Comparison of ENCODE assay signal across 19 cellular contexts in the genomic region with DNA sequence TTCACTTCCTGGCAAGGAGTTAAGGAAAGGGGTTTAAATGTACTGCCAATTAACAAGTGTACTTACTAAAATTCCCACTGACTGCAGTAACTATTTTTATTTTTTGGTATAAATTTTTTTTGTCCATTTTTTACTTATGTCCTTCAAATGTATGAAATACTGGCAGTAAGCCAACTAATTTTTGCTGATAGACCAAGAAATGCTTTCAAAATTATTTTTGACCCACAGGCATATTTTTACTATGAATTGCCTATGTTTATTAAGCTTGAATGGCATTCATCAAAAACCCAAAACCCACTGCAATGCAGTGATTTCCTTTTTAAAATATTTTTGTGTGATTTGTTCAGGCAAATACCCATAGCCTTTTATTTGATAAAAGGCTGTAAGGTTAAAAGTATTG.
DNase-seq lines count a peak whose midpoint lies in the region; ATAC-seq, FAIRE-seq and TF ChIP-seq lines count a peak whose summit lies in the region.
"Had no signal": no experiment of that assay in that cellular context is flagged by ENCODE, and none has a peak within 500 bp of the region (broad histone marks: within the 10 kb centered on the region; RNA-seq: fewer than 3 reads in every experiment).

No MANE protein-coding gene starts in this region.

- H3K9me1 ChIP-seq in K562 (ENCODE audit: control insufficient read depth, insufficient read depth, low read length), result no peaks in the 10 kb centered on the region

- no peak for FAIRE-seq in K562 (lab: Jason Lieb, UNC)
- FAIRE-seq: GM12878, GM18507, HTR-8/SVneo had no signal

- H3K27me3 Mint-ChIP-seq in CD8-positive, alpha-beta T cell (ENCODE audit: low read depth), result no peaks in the 10 kb centered on the region

- no peaks in the 10 kb centered on the region for H3K9me3 ChIP-seq in CD8-positive, alpha-beta T cell (ENCODE audit: low read length)
- no peaks in the 10 kb centered on the region for H3K9me3 ChIP-seq in K562 (replicated peaks; ENCODE audit: control insufficient read depth, insufficient read depth, low read depth, low read length)
- H3K9me3 ChIP-seq: BE2C had no signal

- H3K9me3 Mint-ChIP-seq in CD8-positive, alpha-beta T cell, result no peaks in the 10 kb centered on the region
- H3K9me3 Mint-ChIP-seq: CD8-positive, alpha-beta memory T cell had no signal

- H3K4me2 ChIP-seq in K562 (ENCODE audit: insufficient read depth, low read length), result no peak overlapping the region

- intact Hi-C loops in CD8-positive, alpha-beta T cell (cut with DNase I, micrococcal nuclease), result no loop called here
- intact Hi-C loops in K562 (cut with micrococcal nuclease), result no loop called here

- no peaks in the 10 kb centered on the region for H3K4me1 ChIP-seq in CD8-positive, alpha-beta T cell (ENCODE audit: insufficient read depth, low read length)
- H3K4me1 ChIP-seq in K562 (replicated peaks in 1 of 2; ENCODE audit: control insufficient read depth in 2 of 2, insufficient read depth in 2 of 2, low read length in 2 of 2), result no peaks in the 10 kb centered on the region; a peak in 1 of 5 replicates

- no peak for ATAC-seq in CD8-positive, alpha-beta T cell
- no peak for ATAC-seq in K562
- ATAC-seq: GM12878, PC-3 had no signal

- no peaks in the 10 kb centered on the region for H4K20me1 ChIP-seq in K562 (replicated peaks; ENCODE audit: control insufficient read depth, insufficient read depth, low read length)

- H2AFZ ChIP-seq in K562 (ENCODE audit: low read depth, low read length), result no peak overlapping the region

- no TSS peak for BruUV-seq in K562 (replicated peaks; lab: Mats Ljungman, UMichigan)

- no peak overlapping the region for H3K4me3 Mint-ChIP-seq in CD8-positive, alpha-beta T cell
- H3K4me3 Mint-ChIP-seq: CD8-positive, alpha-beta memory T cell had no signal

- no peak for TF ChIP-seq POLR2A in K562 (conservative IDR thresholded peaks at IDR 0.05)

- H3K36me3 Mint-ChIP-seq in CD8-positive, alpha-beta T cell, result peaks cover 73% of the 10 kb centered on the region

- H3K36me3 ChIP-seq in CD8-positive, alpha-beta T cell (ENCODE audit: insufficient read depth, low read length), result peaks cover 11% of the 10 kb centered on the region
- H3K36me3 ChIP-seq in K562 (ENCODE audit: control insufficient read depth, insufficient read depth, low read length), result no peaks in the 10 kb centered on the region
- H3K36me3 ChIP-seq: BE2C had no signal

- no peaks in the 10 kb centered on the region for H3K79me2 ChIP-seq in K562 (ENCODE audit: control insufficient read depth, insufficient read depth, low read length)

- no peak for DNase-seq in CD8-positive, alpha-beta T cell
- DNase-seq in HS-5 (ENCODE audit: low read depth), result peak; percentile 6
- no peak for DNase-seq in K562 (ENCODE audit: extremely low read depth in 1 of 4, low spot score in 3 of 4)
- DNase-seq in hepatic stellate cell (ENCODE audit: low spot score), result peak; percentile 8
- DNase-seq in stimulated activated CD4-positive, alpha-beta T cell treated with anti-CD3 and anti-CD28 coated beads, Interleukin-15, amount 100 ng/mL, for 24 hours, result no peak
- no peak for DNase-seq in Ammon's horn (ENCODE audit: low spot score)
- no peak for DNase-seq in G401 (ENCODE audit: low spot score)
- DNase-seq in substantia nigra (lab: John Stamatoyannopoulos, UW), result no peak
- DNase-seq: BE2C; CD8-positive, alpha-beta memory T cell; HCEC 1CT; KBM-7; NCI-H1092 treated with DMSO at 0.1 percent for 48 hours; NCI-H1694 treated with DMSO at 0.1 percent for 48 hours; NCI-H69; PC-3 had no signal

- peak overlapping the region; percentile 2 for H3K27ac Mint-ChIP-seq in CD8-positive, alpha-beta T cell

- no peak for TF ChIP-seq CTCF in CD8-positive, alpha-beta T cell (IDR thresholded peaks at IDR 0.05)
- no peak for TF ChIP-seq CTCF in K562 (IDR thresholded peaks at IDR 0.05 in 2 of 3, conservative IDR thresholded peaks at IDR 0.05 in 1 of 3; ENCODE audit: insufficient read depth in 2 of 3, low read depth in 1 of 3, low read length in 3 of 3)

- in situ Hi-C loops in K562 (cut with MboI), result no loop called here
- in situ Hi-C loops in G401 (cut with HindIII; ENCODE audit: low sequenced_read_pairs), result no loop called here

- H3K9ac ChIP-seq in K562 (ENCODE audit: insufficient read depth in 1 of 2, low read depth in 2 of 2, low read length in 2 of 2), result no peak overlapping the region

- CTCF ChIA-PET in CD8-positive, alpha-beta T cell (lab: Charles Lee), result no interaction called here
- CTCF ChIA-PET in K562 (lab: Yijun Ruan, JAX; ENCODE audit: low intra/inter-chr PET ratio), result no interaction called here

- no peak overlapping the region for H3K27ac ChIP-seq in CD8-positive, alpha-beta T cell (ENCODE audit: low read depth, low read length)
- no peak overlapping the region for H3K27ac ChIP-seq in K562 (ENCODE audit: extremely low read depth, low read depth, low read length)
- no peak overlapping the region for H3K27ac ChIP-seq in substantia nigra (ENCODE audit: low read depth, low read length, poor library complexity, severe bottlenecking)

- no peaks in the 10 kb centered on the region for H3K4me1 Mint-ChIP-seq in CD8-positive, alpha-beta T cell (ENCODE audit: low read depth)

- no peak overlapping the region for H3K4me3 ChIP-seq in CD8-positive, alpha-beta T cell (ENCODE audit: low read depth, low read length)
- H3K4me3 ChIP-seq in K562, result no peak overlapping the region
- H3K4me3 ChIP-seq: GM12878 had no signal

- TF ChIP-seq RAD21 in K562 (CRISPR knock-in tag; conservative IDR thresholded peaks at IDR 0.05 in 1 of 2, IDR thresholded peaks at IDR 0.05 in 1 of 2), result no peak

- POLR2A ChIA-PET in CD8-positive, alpha-beta T cell (lab: Charles Lee), result no interaction called here
- POLR2A ChIA-PET in K562 (lab: Yijun Ruan, JAX), result no interaction called here

- no peak for TF ChIP-seq EP300 in K562 (IDR thresholded peaks at IDR 0.05; ENCODE audit: low read length)

- H3K27me3 ChIP-seq in CD8-positive, alpha-beta T cell (ENCODE audit: insufficient read depth, low read length), result no peaks in the 10 kb centered on the region
- H3K27me3 ChIP-seq in K562 (ENCODE audit: control insufficient read depth in 2 of 2, insufficient read depth in 2 of 2, low read length in 2 of 2), result no peaks in the 10 kb centered on the region
- H3K27me3 ChIP-seq: BE2C had no signal

TF ChIP-seq in K562, 482 proteins besides CTCF, POLR2A, EP300 and RAD21:
- TF ChIP-seq NFIC (IDR thresholded peaks at IDR 0.05) (peak; percentile 81), NR2C2 (CRISPR knock-in tag; IDR thresholded peaks at IDR 0.05) (no peak), NR2C2 (tag; IDR thresholded peaks at IDR 0.05) (no peak), NFIX (CRISPR knock-in tag; IDR thresholded peaks at IDR 0.05; ENCODE audit: low read depth) (peak; percentile 83)

Comparison
In these comparisons a context has a peak if more than half of its experiments do, and no peak if none do; other contexts are left out.
1. DNase-seq: peak in HS-5 (single experiment) and hepatic stellate cell (single experiment); none in CD8-positive, alpha-beta T cell (0 of 7), K562 (0 of 4), stimulated activated CD4-positive, alpha-beta T cell treated with anti-CD3 and anti-CD28 coated beads, Interleukin-15, amount 100 ng/mL, for 24 hours (single experiment), Ammon's horn (single experiment), G401 (single experiment) and substantia nigra (0 of 49).